ENCODE assay signal across 1 cellular context in the genomic region with DNA sequence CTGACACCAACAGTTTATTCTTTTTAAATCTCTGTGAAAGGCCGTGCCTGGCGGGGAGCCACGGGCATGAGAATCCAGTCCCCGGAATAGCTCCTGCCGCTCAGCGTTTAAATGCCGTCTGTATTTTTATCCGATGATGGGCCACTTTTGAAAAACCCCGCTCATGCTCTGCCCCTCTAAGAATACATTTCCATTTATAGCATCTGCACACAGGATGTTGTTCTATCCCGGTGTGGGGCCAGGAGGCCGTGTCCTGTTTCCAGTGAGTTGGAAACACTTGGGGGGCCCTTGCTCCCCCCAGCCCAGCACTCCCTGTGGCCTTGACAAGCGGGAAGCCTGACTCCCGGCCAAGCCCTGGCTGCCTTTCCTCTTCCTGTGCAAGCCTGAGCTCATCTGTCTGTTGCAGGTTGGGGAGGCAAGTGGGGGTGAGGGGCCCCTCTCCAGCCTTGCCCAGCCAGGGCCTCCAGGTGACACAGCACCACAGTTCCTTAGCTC.
TF ChIP-seq lines count a peak whose summit lies in the region.

No MANE protein-coding gene starts in this region.

TF ChIP-seq in endothelial cell of umbilical vein, 7 proteins besides CTCF, POLR2A, EP300 and RAD21:
- peak; percentile 45 for TF ChIP-seq FOS (IDR thresholded peaks at IDR 0.05; ENCODE audit: borderline replicate concordance, insufficient read depth, low read length)
- no peak for TF ChIP-seq MYC (IDR thresholded peaks at IDR 0.05; ENCODE audit: low read depth, low read length)
- peak; percentile 65 for TF ChIP-seq POLR2AphosphoS5 (IDR thresholded peaks at IDR 0.05; ENCODE audit: insufficient read depth, low read depth, low read length)
- no peak for TF ChIP-seq GATA2 (IDR thresholded peaks at IDR 0.05; ENCODE audit: insufficient read depth, insufficient read length, low read depth, low read length)
- TF ChIP-seq, protein P1, sequence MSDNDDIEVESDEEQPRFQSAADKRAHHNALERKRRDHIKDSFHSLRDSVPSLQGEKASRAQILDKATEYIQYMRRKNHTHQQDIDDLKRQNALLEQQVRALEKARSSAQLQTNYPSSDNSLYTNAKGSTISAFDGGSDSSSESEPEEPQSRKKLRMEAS (IDR thresholded peaks at IDR 0.05; ENCODE audit: insufficient read depth, insufficient read length) = no peak
- TF ChIP-seq JUN (IDR thresholded peaks at IDR 0.05; ENCODE audit: borderline replicate concordance, insufficient read depth, insufficient read length, low read depth) = peak; percentile 14
- no peak for TF ChIP-seq EZH2 (IDR thresholded peaks at IDR 0.05; ENCODE audit: borderline replicate concordance, low read depth, low read length, severe bottlenecking)
